ENCODE assay signal across 17 cellular contexts in genomic region chr15:33089165-33089877, GRCh38.
DNase-seq lines count a peak whose midpoint lies in the region; ATAC-seq and TF ChIP-seq lines count a peak whose summit lies in the region.
"Had no signal": no experiment of that assay in that cellular context is flagged by ENCODE, and none has a peak within 500 bp of the region (broad histone marks: within the 10 kb centered on the region; RNA-seq: fewer than 3 reads in every experiment).

No MANE protein-coding gene starts in this region.

- peak overlapping the region; percentile 13; the same call in 1 of the 2 replicates for H3K4me3 ChIP-seq in IMR-90 (ENCODE audit: insufficient read depth, low read depth, low read length)
- no peak overlapping the region for H3K4me3 ChIP-seq in RWPE2 (ENCODE audit: severe bottlenecking)
- H3K4me3 ChIP-seq in colonic mucosa, result no peak overlapping the region
- H3K4me3 ChIP-seq in osteoblast (ENCODE audit: insufficient read depth, low read length), result no peak overlapping the region
- no peak overlapping the region for H3K4me3 ChIP-seq in smooth muscle cell
- H3K4me3 ChIP-seq: BLaER1 had no signal

- peak overlapping the region; percentile 90 for H2AK5ac ChIP-seq in IMR-90 (ENCODE audit: low read depth, low read length)

- peak overlapping the region; percentile 75 for H3K14ac ChIP-seq in IMR-90 (replicated peaks; ENCODE audit: low read depth, low read length)

- peak overlapping the region; percentile 88 for H3K23ac ChIP-seq in IMR-90 (ENCODE audit: low read depth, low read length)

- H3K9ac ChIP-seq in IMR-90 (ENCODE audit: low read depth, low read length), result peak overlapping the region; percentile 40; the same call in 1 of the 2 replicates
- H3K9ac ChIP-seq in colonic mucosa (ENCODE audit: low read depth in 2 of 2, low read length in 2 of 2), result peak overlapping the region in 1 of 2 donors; percentile 66
- no peak overlapping the region for H3K9ac ChIP-seq in smooth muscle cell (ENCODE audit: low read depth)
- H3K9ac ChIP-seq: BLaER1 had no signal

- no peak for TF ChIP-seq POLR2A in IMR-90 (IDR thresholded peaks at IDR 0.05; ENCODE audit: low read depth, low read length)

- H4K20me1 ChIP-seq in IMR-90 (ENCODE audit: insufficient read depth, low read length) (no peaks in the 10 kb centered on the region), osteoblast (ENCODE audit: insufficient read depth, low read length) (no peaks in the 10 kb centered on the region), smooth muscle cell (ENCODE audit: low read depth) (no peaks in the 10 kb centered on the region)
- H4K20me1 ChIP-seq: BLaER1 had no signal

- H3K4me1 ChIP-seq in IMR-90 (ENCODE audit: control insufficient read depth, insufficient read depth, low read length) (peaks cover 26% of the 10 kb centered on the region), RWPE2 (ENCODE audit: insufficient read depth, poor library complexity, severe bottlenecking) (peaks cover 21% of the 10 kb centered on the region), colonic mucosa (peaks cover 8% of the 10 kb centered on the region), osteoblast (ENCODE audit: insufficient read depth, low read length) (peaks cover 33% of the 10 kb centered on the region), smooth muscle cell (ENCODE audit: low read depth) (no peaks in the 10 kb centered on the region)

- BruUV-seq in IMR-90 (replicated peaks; lab: Mats Ljungman, UMichigan), result no TSS peak

- H3K27ac ChIP-seq in IMR-90 (ENCODE audit: insufficient read depth, low read length), result peak overlapping the region; percentile 75; the same call in 1 of the 2 replicates
- H3K27ac ChIP-seq in RWPE2 (ENCODE audit: poor library complexity, severe bottlenecking), result peak overlapping the region; percentile 23
- H3K27ac ChIP-seq in colonic mucosa, result peak overlapping the region; percentile 51
- no peak overlapping the region for H3K27ac ChIP-seq in osteoblast (ENCODE audit: low read depth, low read length)
- no peak overlapping the region for H3K27ac ChIP-seq in smooth muscle cell (ENCODE audit: low read depth)
- H3K27ac ChIP-seq: BLaER1 had no signal

- no peak for TF ChIP-seq RAD21 in IMR-90 (IDR thresholded peaks at IDR 0.05; ENCODE audit: low read length)

- TF ChIP-seq CTCF in IMR-90 (conservative IDR thresholded peaks at IDR 0.05; ENCODE audit: low read depth, low read length) (no peak), RWPE2 (IDR thresholded peaks at IDR 0.05; ENCODE audit: poor library complexity, severe bottlenecking) (no peak), colonic mucosa (IDR thresholded peaks at IDR 0.05) (no peak), osteoblast (IDR thresholded peaks at IDR 0.05; ENCODE audit: extremely low read depth, low read depth, low read length) (no peak), smooth muscle cell (IDR thresholded peaks at IDR 0.05; ENCODE audit: borderline replicate concordance, insufficient read depth, poor library complexity, severe bottlenecking) (no peak)

- no peaks in the 10 kb centered on the region for H3F3A ChIP-seq in smooth muscle cell (ENCODE audit: low read depth)

- H3K56ac ChIP-seq in IMR-90 (ENCODE audit: extremely low read depth, insufficient read depth, low read length), result peak overlapping the region; percentile 70

- peak overlapping the region; percentile 95 for H2BK5ac ChIP-seq in IMR-90 (ENCODE audit: low read depth, low read length, poor library complexity, severe bottlenecking)

- no peak for DNase-seq in IMR-90
- DNase-seq in RWPE2 (ENCODE audit: low spot score), result no peak
- DNase-seq in colonic mucosa, result no peak
- peak; percentile 52 for DNase-seq in osteoblast (ENCODE audit: insufficient read length, low spot score, missing footprints)
- no peak for DNase-seq in smooth muscle cell (lab: John Stamatoyannopoulos, UW; ENCODE audit: unreplicated experiment)
- DNase-seq in activated CD8-positive, alpha-beta memory T cell treated with anti-CD3 and anti-CD28 coated beads, Interleukin-2, amount 50 U/mL, for 4 hours, result no peak
- DNase-seq: ACHN; CD4-positive, alpha-beta T cell; H7; KBM-7; NCI-H1436 treated with DMSO at 0.1 percent for 48 hours; NCI-H1930; NCI-H446; NCI-H526 had no signal

- POLR2A ChIA-PET in IMR-90 (lab: Charles Lee; ENCODE audit: unreplicated experiment), result interaction anchor here (0.6 kb wide), 1 partner anchor 25 kb away, joined by 3 read pairs; no protein-coding TSS in a partner anchor

- H3K27me3 ChIP-seq in IMR-90 (ENCODE audit: control insufficient read depth, insufficient read depth, low read length) (no peaks in the 10 kb centered on the region), RWPE2 (ENCODE audit: insufficient read depth, poor library complexity, severe bottlenecking) (no peaks in the 10 kb centered on the region), colonic mucosa (no peaks in the 10 kb centered on the region), osteoblast (ENCODE audit: insufficient read depth, low read length) (no peaks in the 10 kb centered on the region), smooth muscle cell (ENCODE audit: low read depth) (peaks cover 55% of the 10 kb centered on the region)
- H3K27me3 ChIP-seq: BLaER1 had no signal

- H2BK120ac ChIP-seq in IMR-90 (ENCODE audit: low read depth, low read length), result peak overlapping the region; percentile 75

- H3K9me3 ChIP-seq in IMR-90 (ENCODE audit: control insufficient read depth, insufficient read depth, low read length) (no peaks in the 10 kb centered on the region), RWPE2 (ENCODE audit: severe bottlenecking) (no peaks in the 10 kb centered on the region), colonic mucosa (no peaks in the 10 kb centered on the region), osteoblast (ENCODE audit: low read depth, low read length) (no peaks in the 10 kb centered on the region), smooth muscle cell (replicated peaks; ENCODE audit: low read depth) (no peaks in the 10 kb centered on the region)
- H3K9me3 ChIP-seq: BLaER1 had no signal

- H2AFZ ChIP-seq in IMR-90 (replicated peaks; ENCODE audit: low read length, poor library complexity) (no peak overlapping the region), osteoblast (ENCODE audit: low read length) (no peak overlapping the region), smooth muscle cell (ENCODE audit: low read depth) (no peak overlapping the region)

- 43% methylated on average over 1 of the region's 7 CpGs; no CpG with 5 or more reads in 1 of the 2 experiments for WGBS in IMR-90 (ENCODE audit: extremely low coverage in 2 of 2, insufficient read length in 1 of 2), 2 experiments
- WGBS in smooth muscle cell (ENCODE audit: low lambda C conversion rate), result 91% methylated on average over 7 of the region's 7 CpGs

- in situ Hi-C loops in IMR-90 (cut with MboI; ENCODE audit: low sequenced_read_pairs), result no loop called here

- CTCF ChIA-PET in IMR-90 (lab: Yijun Ruan, JAX), result interaction anchor here (0.5 to 2.6 kb wide), 4 partner anchors 36 to 216 kb away, joined by 3 to 20 read pairs (median 3); no protein-coding TSS in a partner anchor

- H3K79me1 ChIP-seq in IMR-90 (ENCODE audit: low read depth in 1 of 2, low read length in 2 of 2), result peaks cover 14 to 50% of the 10 kb centered on the region in 2 experiments

- H2BK15ac ChIP-seq in IMR-90 (ENCODE audit: low read depth, low read length), result peak overlapping the region; percentile 62; the same call in 2 of the 3 replicates

- H3K79me2 ChIP-seq in osteoblast (ENCODE audit: insufficient read depth, low read length), result peaks cover 10% of the 10 kb centered on the region
- H3K79me2 ChIP-seq in smooth muscle cell (ENCODE audit: low read depth), result no peaks in the 10 kb centered on the region

- H4K91ac ChIP-seq in IMR-90 (ENCODE audit: insufficient read depth, low read depth, low read length), result peak overlapping the region; percentile 67

- H3K18ac ChIP-seq in IMR-90 (ENCODE audit: low read depth, low read length), result peak overlapping the region; percentile 63

- H3K4me2 ChIP-seq in IMR-90 (ENCODE audit: low read depth, low read length), result peak overlapping the region; percentile 76
- no peak overlapping the region for H3K4me2 ChIP-seq in osteoblast (ENCODE audit: insufficient read depth, low read length)
- no peak overlapping the region for H3K4me2 ChIP-seq in smooth muscle cell
- H3K4me2 ChIP-seq: BLaER1 had no signal

- H4K8ac ChIP-seq in IMR-90 (ENCODE audit: low read depth in 2 of 2, low read length in 2 of 2), result peak overlapping the region; percentile 18 to 84; a peak in 3 of 4 replicates

- peaks cover 18% of the 10 kb centered on the region for H3K9me1 ChIP-seq in IMR-90 (ENCODE audit: insufficient read depth, low read length)

- dilution Hi-C loops in IMR-90 (cut with HindIII; ENCODE audit: low sequenced_read_pairs, unreplicated experiment), result no loop called here

- intact Hi-C loops in IMR-90 (cut with micrococcal nuclease), result loop anchor here (5.0 kb wide), 4 partner anchors 67 to 437 kb away; no protein-coding TSS in a partner anchor
- intact Hi-C loops in colonic mucosa (cut with DNase I), result loop anchor here (2.0 to 10.0 kb wide), 2 partner anchors 43 to 145 kb away; no protein-coding TSS in a partner anchor

- peak overlapping the region; percentile 72 for H4K5ac ChIP-seq in IMR-90 (ENCODE audit: low read depth, low read length)

- peak overlapping the region; percentile 59 for H2AK9ac ChIP-seq in IMR-90 (replicated peaks; ENCODE audit: low read depth, low read length, poor library complexity)

- H2BK20ac ChIP-seq in IMR-90 (ENCODE audit: low read depth, low read length), result peak overlapping the region; percentile 93

- H3K36me3 ChIP-seq in IMR-90 (ENCODE audit: control insufficient read depth, insufficient read depth, low read length), result no peaks in the 10 kb centered on the region
- no peaks in the 10 kb centered on the region for H3K36me3 ChIP-seq in RWPE2 (ENCODE audit: low read depth)
- H3K36me3 ChIP-seq in colonic mucosa, result no peaks in the 10 kb centered on the region
- no peaks in the 10 kb centered on the region for H3K36me3 ChIP-seq in osteoblast (ENCODE audit: insufficient read depth, low read length)
- no peaks in the 10 kb centered on the region for H3K36me3 ChIP-seq in smooth muscle cell (ENCODE audit: low read depth)
- H3K36me3 ChIP-seq: BLaER1 had no signal

- ATAC-seq in IMR-90 (ENCODE audit: low read depth) (no peak), RWPE2 (ENCODE audit: low read depth) (no peak), GM19395 (IDR thresholded peaks at IDR 0.05; ENCODE audit: unreplicated experiment) (no peak), GM19328 (IDR thresholded peaks at IDR 0.05; ENCODE audit: unreplicated experiment) (no peak)

- H3K4ac ChIP-seq in IMR-90 (ENCODE audit: low read depth, low read length), result peak overlapping the region; percentile 90

TF ChIP-seq in IMR-90, 13 proteins besides CTCF, POLR2A, EP300 and RAD21 (continues in another document):
- TF ChIP-seq CHD1 (IDR thresholded peaks at IDR 0.05; ENCODE audit: low read depth, low read length) (no peak), NFE2L2 (IDR thresholded peaks at IDR 0.05; ENCODE audit: low read depth, low read length) (no peak), SMC3 (IDR thresholded peaks at IDR 0.05; ENCODE audit: low read depth, low read length) (no peak), MAFK (IDR thresholded peaks at IDR 0.05; ENCODE audit: low read depth, low read length) (no peak), CEBPB (IDR thresholded peaks at IDR 0.05; ENCODE audit: low read depth, low read length) (no peak)

Comparison
In these comparisons a context has a peak if more than half of its experiments do, and no peak if none do; other contexts are left out.
1. H3K27ac ChIP-seq: peak in IMR-90 (single experiment), RWPE2 (single experiment) and colonic mucosa (single experiment); none in osteoblast (single experiment) and smooth muscle cell (single experiment).